ENCODE assay signal across 8 cellular contexts in genomic region chr9:34375901-34376595, GRCh38. TPM values are rescaled to one million over a fixed set of nuclear protein-coding genes. Genes with fewer than 3 reads are reported as not detected.
DNase-seq lines count a peak whose midpoint lies in the region; ATAC-seq, FAIRE-seq and TF ChIP-seq lines count a peak whose summit lies in the region.

No MANE protein-coding gene starts in this region.

- no peak for ATAC-seq in activated CD4-positive, alpha-beta T cell treated with anti-CD3 and anti-CD28 coated beads for 36 hours
- no peak for ATAC-seq in GM21515 (IDR thresholded peaks at IDR 0.05; ENCODE audit: unreplicated experiment)

- peak overlapping the region; percentile 62 for H3K27ac Mint-ChIP-seq in activated CD4-positive, alpha-beta T cell treated with anti-CD3 and anti-CD28 coated beads for 36 hours
- no peak overlapping the region for H3K27ac Mint-ChIP-seq in activated CD4-positive, alpha-beta memory T cell treated with anti-CD3 and anti-CD28 coated beads for 36 hours
- no peak overlapping the region for H3K27ac Mint-ChIP-seq in mesothelial cell of epicardium

- H3K9me1 ChIP-seq in endothelial cell of umbilical vein (replicated peaks; ENCODE audit: control insufficient read depth, extremely low read depth, insufficient read depth, low read length): no peaks in the 10 kb centered on the region

- CTCF ChIA-PET in activated CD4-positive, alpha-beta T cell treated with anti-CD3 and anti-CD28 coated beads for 36 hours (lab: Charles Lee): interaction anchor here (0.6 to 9.2 kb wide), 8 partner anchors 12 to 115 kb away, joined by 3 to 76 read pairs (median 4); no protein-coding TSS in a partner anchor
- CTCF ChIA-PET in activated CD4-positive, alpha-beta memory T cell treated with anti-CD3 and anti-CD28 coated beads for 36 hours (lab: Charles Lee): interaction anchor here (0.9 to 7.8 kb wide), 4 partner anchors 13 to 232 kb away, joined by 3 to 68 read pairs (median 7); no protein-coding TSS in a partner anchor
- CTCF ChIA-PET in endothelial cell of umbilical vein (lab: Charles Lee): interaction anchor here (1.0 to 9.4 kb wide), 5 partner anchors 11 to 228 kb away, joined by 3 to 152 read pairs (median 10); no protein-coding TSS in a partner anchor

- H3K27me3 Mint-ChIP-seq in activated CD4-positive, alpha-beta T cell treated with anti-CD3 and anti-CD28 coated beads for 36 hours: no peaks in the 10 kb centered on the region
- H3K27me3 Mint-ChIP-seq in activated CD4-positive, alpha-beta memory T cell treated with anti-CD3 and anti-CD28 coated beads for 36 hours: no peaks in the 10 kb centered on the region
- H3K27me3 Mint-ChIP-seq in mesothelial cell of epicardium (ENCODE audit: low read depth): peaks cover 34% of the 10 kb centered on the region

- DNase-seq in activated CD4-positive, alpha-beta T cell treated with anti-CD3 and anti-CD28 coated beads for 36 hours: peak; percentile 64
- no peak for DNase-seq in activated CD4-positive, alpha-beta T cell treated with anti-CD3 and anti-CD28 coated beads for 1 hour
- peak; percentile 69 for DNase-seq in NAMALWA (ENCODE audit: low spot score)
- peak; percentile 67 for DNase-seq in activated CD4-positive, alpha-beta memory T cell treated with anti-CD3 and anti-CD28 coated beads for 36 hours
- DNase-seq in endothelial cell of umbilical vein (ENCODE audit: low read depth, low spot score): peak; percentile 42
- DNase-seq in mesothelial cell of epicardium (ENCODE audit: low spot score in 2 of 2, unreplicated experiment in 2 of 2): no peak

- intact Hi-C loops in activated CD4-positive, alpha-beta T cell treated with anti-CD3 and anti-CD28 coated beads for 36 hours (cut with DNase I, micrococcal nuclease): loop anchor here (1.0 to 5.0 kb wide), 9 partner anchors 82 to 1111 kb away; partner anchors contain the start of genes ATOSB (in 1 of the 2), BAG1 (in 1 of the 2), CHMP5 (in 1 of the 2) and DCAF12 (in 1 of the 2)
- intact Hi-C loops in activated CD4-positive, alpha-beta memory T cell treated with anti-CD3 and anti-CD28 coated beads for 36 hours (cut with micrococcal nuclease): loop anchor here (2.0 kb wide), 3 partner anchors 83 to 327 kb away; partner anchors contain the start of genes DNAI1, FAM219A, RPP25L and UBAP2
- intact Hi-C loops in endothelial cell of umbilical vein (cut with micrococcal nuclease): loop anchor here (1.0 to 5.0 kb wide), 3 partner anchors 12 to 249 kb away; partner anchors contain the start of genes DCAF12 and UBAP1

- H3K36me3 ChIP-seq in endothelial cell of umbilical vein (ENCODE audit: control insufficient read depth in 2 of 2, extremely low read depth in 1 of 2, insufficient read depth in 2 of 2, low read length in 2 of 2): no peaks in the 10 kb centered on the region

- H3K27ac ChIP-seq in endothelial cell of umbilical vein (ENCODE audit: insufficient read depth, low read depth, low read length) (no peak overlapping the region), temporal lobe (ENCODE audit: low read depth, low read length) (peak overlapping the region; percentile 81)

- H3K4me1 ChIP-seq in endothelial cell of umbilical vein (ENCODE audit: control insufficient read depth, extremely low read depth, insufficient read depth, low read length): peaks cover 10% of the 10 kb centered on the region

- no peaks in the 10 kb centered on the region for H3K9me3 ChIP-seq in endothelial cell of umbilical vein (replicated peaks; ENCODE audit: control insufficient read depth, insufficient read depth, low read length)

- POLR2A ChIA-PET in activated CD4-positive, alpha-beta T cell treated with anti-CD3 and anti-CD28 coated beads for 36 hours (lab: Charles Lee): no interaction called here
- POLR2A ChIA-PET in activated CD4-positive, alpha-beta memory T cell treated with anti-CD3 and anti-CD28 coated beads for 36 hours (lab: Charles Lee): interaction anchor here (0.6 to 1.8 kb wide), 3 partner anchors 11 to 326 kb away, joined by 3 to 8 read pairs (median 3); no protein-coding TSS in a partner anchor
- POLR2A ChIA-PET in endothelial cell of umbilical vein (lab: Charles Lee): interaction anchor here (1.1 kb wide), 1 partner anchor 12 kb away, joined by 4 read pairs; no protein-coding TSS in a partner anchor

- peaks cover 30% of the 10 kb centered on the region for H3K4me1 Mint-ChIP-seq in activated CD4-positive, alpha-beta T cell treated with anti-CD3 and anti-CD28 coated beads for 36 hours
- H3K4me1 Mint-ChIP-seq in activated CD4-positive, alpha-beta memory T cell treated with anti-CD3 and anti-CD28 coated beads for 36 hours (ENCODE audit: low read depth): peaks cover 28% of the 10 kb centered on the region
- peaks cover 31% of the 10 kb centered on the region for H3K4me1 Mint-ChIP-seq in mesothelial cell of epicardium

- BruUV-seq in endothelial cell of umbilical vein (replicated peaks; lab: Mats Ljungman, UMichigan): TSS peak; percentile 29

- H3K4me3 ChIP-seq in endothelial cell of umbilical vein (replicated peaks in 1 of 3; ENCODE audit: insufficient read depth in 1 of 3, low read depth in 1 of 3, low read length in 3 of 3): peak overlapping the region; percentile 44 to 79 (median 65)

- H3K79me2 ChIP-seq in endothelial cell of umbilical vein (ENCODE audit: control insufficient read depth, insufficient read depth, low read length): no peaks in the 10 kb centered on the region

- no peaks in the 10 kb centered on the region for H3K9me3 Mint-ChIP-seq in activated CD4-positive, alpha-beta T cell treated with anti-CD3 and anti-CD28 coated beads for 36 hours (ENCODE audit: low read depth)
- H3K9me3 Mint-ChIP-seq in activated CD4-positive, alpha-beta memory T cell treated with anti-CD3 and anti-CD28 coated beads for 36 hours: no peaks in the 10 kb centered on the region
- H3K9me3 Mint-ChIP-seq in mesothelial cell of epicardium: no peaks in the 10 kb centered on the region

- peak overlapping the region; percentile 76 for H3K4me3 Mint-ChIP-seq in activated CD4-positive, alpha-beta T cell treated with anti-CD3 and anti-CD28 coated beads for 36 hours
- peak overlapping the region; percentile 78 for H3K4me3 Mint-ChIP-seq in activated CD4-positive, alpha-beta memory T cell treated with anti-CD3 and anti-CD28 coated beads for 36 hours
- H3K4me3 Mint-ChIP-seq in mesothelial cell of epicardium: peak overlapping the region; percentile 85

- peak; percentile 67 for FAIRE-seq in endothelial cell of umbilical vein (lab: Jason Lieb, UNC)

- H3K36me3 Mint-ChIP-seq in activated CD4-positive, alpha-beta T cell treated with anti-CD3 and anti-CD28 coated beads for 36 hours (ENCODE audit: low read depth): peaks cover 11% of the 10 kb centered on the region
- peaks cover 3% of the 10 kb centered on the region for H3K36me3 Mint-ChIP-seq in activated CD4-positive, alpha-beta memory T cell treated with anti-CD3 and anti-CD28 coated beads for 36 hours
- H3K36me3 Mint-ChIP-seq in mesothelial cell of epicardium: peaks cover 7% of the 10 kb centered on the region

- H3K4me2 ChIP-seq in endothelial cell of umbilical vein (ENCODE audit: insufficient read depth, low read length): peak overlapping the region; percentile 88

- no peaks in the 10 kb centered on the region for H3K27me3 ChIP-seq in endothelial cell of umbilical vein (ENCODE audit: control insufficient read depth in 2 of 2, insufficient read depth in 2 of 2, low read length in 2 of 2)

- H3K9ac ChIP-seq in endothelial cell of umbilical vein (replicated peaks; ENCODE audit: extremely low read depth, insufficient read depth, low read length): peak overlapping the region; percentile 12

- TF ChIP-seq POLR2A in endothelial cell of umbilical vein (IDR thresholded peaks at IDR 0.05; ENCODE audit: low read depth, low read length): no peak

- dilution Hi-C loops in endothelial cell of umbilical vein (cut with MboI; ENCODE audit: extremely low pct_ligation_motif_present, low sequenced_read_pairs): no loop called here

- TF ChIP-seq CTCF in endothelial cell of umbilical vein (IDR thresholded peaks at IDR 0.05; ENCODE audit: extremely low read depth in 1 of 2, insufficient read depth in 1 of 2, low read depth in 1 of 2, low read length in 2 of 2): no peak
- no peak for TF ChIP-seq CTCF in mesothelial cell of epicardium (IDR thresholded peaks at IDR 0.05; ENCODE audit: unreplicated experiment)

- H4K20me1 ChIP-seq in endothelial cell of umbilical vein (replicated peaks; ENCODE audit: control insufficient read depth, extremely low read depth, insufficient read depth, low read length): no peaks in the 10 kb centered on the region

- H2AFZ ChIP-seq in endothelial cell of umbilical vein (ENCODE audit: low read depth, low read length): peak overlapping the region; percentile 98

RNA-seq across cellular contexts. Expression of gene MYORG, which starts 0.7 kb away (rescaled TPM):
- 1 to 10 TPM; 2.2 to 2.3 TPM for total RNA-seq in activated CD4-positive, alpha-beta T cell treated with anti-CD3 and anti-CD28 coated beads for 36 hours
- 1 to 10 TPM; 1.9 to 2.9 TPM for total RNA-seq in activated CD4-positive, alpha-beta memory T cell treated with anti-CD3 and anti-CD28 coated beads for 36 hours
- total RNA-seq in endothelial cell of umbilical vein (6.3 and 7.0 TPM in 2 replicates), mesothelial cell of epicardium (4.2 to 5.5 TPM (median 4.9 TPM) in 3 replicates), temporal lobe (9.8 TPM)
- polyA plus RNA-seq in endothelial cell of umbilical vein: 2.8 TPM in 2 replicates
- 2.4 and 2.5 TPM in 2 replicates for polyA plus RNA-seq in endothelial cell of umbilical vein (2011; cell fraction: cytosol; rRNA removed)
- 1.3 and 1.6 TPM in 2 replicates for polyA plus RNA-seq in endothelial cell of umbilical vein (2011; cell fraction: nucleus; rRNA removed)
- polyA plus RNA-seq in endothelial cell of umbilical vein (2012): 5.0 and 6.7 TPM in 2 replicates
- polyA minus RNA-seq in endothelial cell of umbilical vein: 4.8 and 5.1 TPM in 2 replicates
- 5.5 TPM for polyA minus RNA-seq in endothelial cell of umbilical vein (2011; cell fraction: cytosol; rRNA and poly(A)+ RNA removed)
- polyA minus RNA-seq in endothelial cell of umbilical vein (2011; cell fraction: nucleus; rRNA and poly(A)+ RNA removed): 1.3 and 1.5 TPM in 2 replicates

RNA-seq across cellular contexts. Expression of gene NUDT2, which starts 46.7 kb away (rescaled TPM):
- 10 to 100 TPM; 14.9 to 22.9 TPM for total RNA-seq in activated CD4-positive, alpha-beta T cell treated with anti-CD3 and anti-CD28 coated beads for 36 hours
- total RNA-seq in activated CD4-positive, alpha-beta memory T cell treated with anti-CD3 and anti-CD28 coated beads for 36 hours: 10 to 100 TPM; 42.4 to 43.3 TPM
- total RNA-seq in endothelial cell of umbilical vein (25.1 and 25.2 TPM in 2 replicates), mesothelial cell of epicardium (16.5 to 21.2 TPM (median 17.8 TPM) in 3 replicates), temporal lobe (12.5 TPM)
- polyA plus RNA-seq in endothelial cell of umbilical vein: 38.1 and 45.2 TPM in 2 replicates
- polyA plus RNA-seq in endothelial cell of umbilical vein (2011; cell fraction: cytosol; rRNA removed): 48.7 and 50.7 TPM in 2 replicates
- 19.2 and 21.8 TPM in 2 replicates for polyA plus RNA-seq in endothelial cell of umbilical vein (2011; cell fraction: nucleus; rRNA removed)
- 28.9 and 29.4 TPM in 2 replicates for polyA plus RNA-seq in endothelial cell of umbilical vein (2012)
- polyA minus RNA-seq in endothelial cell of umbilical vein: 18.1 and 21.1 TPM in 2 replicates
- polyA minus RNA-seq in endothelial cell of umbilical vein (2011; cell fraction: cytosol; rRNA and poly(A)+ RNA removed): 9.7 TPM
- 1.8 and 3.8 TPM in 2 replicates for polyA minus RNA-seq in endothelial cell of umbilical vein (2011; cell fraction: nucleus; rRNA and poly(A)+ RNA removed)

RNA-seq across cellular contexts. Expression of gene KIF24, which starts 47.0 kb away (rescaled TPM):
- 1 to 10 TPM; 5.9 to 7.7 TPM for total RNA-seq in activated CD4-positive, alpha-beta T cell treated with anti-CD3 and anti-CD28 coated beads for 36 hours
- 1 to 10 TPM; 5.6 to 5.7 TPM for total RNA-seq in activated CD4-positive, alpha-beta memory T cell treated with anti-CD3 and anti-CD28 coated beads for 36 hours
- total RNA-seq in endothelial cell of umbilical vein (4.5 and 4.8 TPM in 2 replicates), mesothelial cell of epicardium (3.5 to 3.9 TPM (median 3.5 TPM) in 3 replicates), temporal lobe (1.2 TPM)
- polyA plus RNA-seq in endothelial cell of umbilical vein: 2.1 and 2.2 TPM in 2 replicates
- 2.4 and 2.5 TPM in 2 replicates for polyA plus RNA-seq in endothelial cell of umbilical vein (2011; cell fraction: cytosol; rRNA removed)
- 5.5 and 6.6 TPM in 2 replicates for polyA plus RNA-seq in endothelial cell of umbilical vein (2011; cell fraction: nucleus; rRNA removed)
- 1.4 and 2.6 TPM in 2 replicates for polyA plus RNA-seq in endothelial cell of umbilical vein (2012)
- 5.9 and 6.6 TPM in 2 replicates for polyA minus RNA-seq in endothelial cell of umbilical vein
- polyA minus RNA-seq in endothelial cell of umbilical vein (2011; cell fraction: cytosol; rRNA and poly(A)+ RNA removed): 8.5 TPM
- polyA minus RNA-seq in endothelial cell of umbilical vein (2011; cell fraction: nucleus; rRNA and poly(A)+ RNA removed): 4.9 and 7.8 TPM in 2 replicates

Comparison
In these comparisons a context has a peak if more than half of its experiments do, and no peak if none do; other contexts are left out.
1. DNase-seq: peak in activated CD4-positive, alpha-beta T cell treated with anti-CD3 and anti-CD28 coated beads for 36 hours (single experiment), NAMALWA (single experiment), activated CD4-positive, alpha-beta memory T cell treated with anti-CD3 and anti-CD28 coated beads for 36 hours (single experiment) and endothelial cell of umbilical vein (single experiment); none in activated CD4-positive, alpha-beta T cell treated with anti-CD3 and anti-CD28 coated beads for 1 hour (single experiment) and mesothelial cell of epicardium (0 of 2).
2. Peak in every context shown above with its lines, with median percentiles within 50 percentile points of each other: H3K4me3 Mint-ChIP-seq.